ENCODE assay signal across 10 cellular contexts in the genomic region with DNA sequence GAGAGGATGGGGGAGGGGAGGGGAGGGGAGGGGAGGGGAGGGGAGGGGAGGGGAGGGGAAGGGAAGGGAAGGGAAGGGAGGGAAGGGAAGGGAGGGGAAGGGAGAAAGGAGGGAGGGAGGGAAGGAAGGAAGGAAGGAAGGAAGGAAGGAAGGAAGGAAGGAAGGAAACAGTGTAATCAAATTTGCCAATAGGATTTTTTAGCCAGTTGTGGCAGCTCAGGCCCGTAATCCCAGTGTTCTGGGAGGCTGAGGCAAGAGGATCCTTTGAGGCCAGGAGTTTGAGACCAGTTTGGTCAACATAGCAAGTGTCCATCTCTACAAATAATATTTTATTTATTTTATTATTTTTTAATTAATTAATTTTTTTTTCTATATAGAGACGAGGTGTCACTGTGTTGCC. TPM values are rescaled to one million over a fixed set of nuclear protein-coding genes. Genes with fewer than 3 reads are reported as not detected.
"Had no signal": no experiment of that assay in that cellular context is flagged by ENCODE, and none has a peak within 500 bp of the region (broad histone marks: within the 10 kb centered on the region; RNA-seq: fewer than 3 reads in every experiment).

No MANE protein-coding gene starts in this region.

- H3K27ac ChIP-seq: HL-60, KMS-11 had no signal

- H3K36me3 Mint-ChIP-seq: IgD-negative memory B cell had no signal

- H3K9ac ChIP-seq: KMS-11 had no signal

- ATAC-seq: K562 had no signal

- H3K4me2 ChIP-seq: KMS-11 had no signal

- H3K27ac Mint-ChIP-seq: IgD-negative memory B cell had no signal

- FAIRE-seq: HTR-8/SVneo, K562 had no signal

- DNase-seq: IMR-90, KBM-7, KG1 had no signal

- H3K4me3 Mint-ChIP-seq: IgD-negative memory B cell had no signal

- H3K4me3 ChIP-seq: K562 had no signal

RNA-seq across cellular contexts. Expression of a gene that starts 19.4 kb away (rescaled TPM):
- total RNA-seq: HT-29, HT1080, IMR-90, K562 had no signal
- polyA plus RNA-seq: IMR-90, K562 had no signal

RNA-seq across cellular contexts. Expression of a gene that starts 52.5 kb away (rescaled TPM):
- total RNA-seq: HT-29, HT1080, IMR-90, K562 had no signal
- polyA plus RNA-seq: IgD-negative memory B cell, IMR-90, K562 had no signal
